Comparison of ENCODE assay signal across 8 cellular contexts in genomic region chr20:44728835-44729342, GRCh38. TPM values are rescaled to one million over a fixed set of nuclear protein-coding genes. Genes with fewer than 3 reads are reported as not detected.
DNase-seq lines count a peak whose midpoint lies in the region; ATAC-seq and TF ChIP-seq lines count a peak whose summit lies in the region.

No MANE protein-coding gene starts in this region.

- H3K9me3 Mint-ChIP-seq in stimulated activated naive CD8-positive, alpha-beta T cell treated with anti-CD3 and anti-CD28 coated beads, Interleukin-15, amount 100 ng/mL, for 72 hours: no peaks in the 10 kb centered on the region

- H3K4me3 ChIP-seq in dorsolateral prefrontal cortex: no peak overlapping the region

- H3K27me3 Mint-ChIP-seq in stimulated activated naive CD8-positive, alpha-beta T cell treated with anti-CD3 and anti-CD28 coated beads, Interleukin-15, amount 100 ng/mL, for 72 hours: no peaks in the 10 kb centered on the region

- peaks cover 23% of the 10 kb centered on the region for H3K4me1 Mint-ChIP-seq in stimulated activated naive CD8-positive, alpha-beta T cell treated with anti-CD3 and anti-CD28 coated beads, Interleukin-15, amount 100 ng/mL, for 72 hours

- H3K27me3 ChIP-seq in dorsolateral prefrontal cortex: no peaks in the 10 kb centered on the region

- intact Hi-C loops in dorsolateral prefrontal cortex (cut with DNase I): no loop called here

- no peak overlapping the region for H3K4me3 Mint-ChIP-seq in stimulated activated naive CD8-positive, alpha-beta T cell treated with anti-CD3 and anti-CD28 coated beads, Interleukin-15, amount 100 ng/mL, for 72 hours

- no peak for ATAC-seq in HG02981 (IDR thresholded peaks at IDR 0.05; ENCODE audit: unreplicated experiment)
- no peak for ATAC-seq in stimulated activated naive CD8-positive, alpha-beta T cell treated with anti-CD3 and anti-CD28 coated beads, Interleukin-15, amount 100 ng/mL, for 72 hours

- H3K27ac Mint-ChIP-seq in stimulated activated naive CD8-positive, alpha-beta T cell treated with anti-CD3 and anti-CD28 coated beads, Interleukin-15, amount 100 ng/mL, for 72 hours: no peak overlapping the region

- peak overlapping the region in 39 of 59 donors; percentile 7 to 75 (median 52) for H3K27ac ChIP-seq in dorsolateral prefrontal cortex

- DNase-seq in GF-D8 (lab: John Stamatoyannopoulos, UW) (peak; percentile 6), NCI-H226 (peak; percentile 95), dorsolateral prefrontal cortex (peak in 1 of 10 donors; percentile 58), myocyte (ENCODE audit: low read depth) (peak; percentile 86), HuH-7 (ENCODE audit: low spot score) (no peak)
- DNase-seq in activated CD4-positive, alpha-beta T cell treated with anti-CD3 and anti-CD28 coated beads for 48 hours: no peak
- DNase-seq in stimulated activated naive CD8-positive, alpha-beta T cell treated with anti-CD3 and anti-CD28 coated beads, Interleukin-15, amount 100 ng/mL, for 72 hours: no peak

- no peak for TF ChIP-seq CTCF in dorsolateral prefrontal cortex (IDR thresholded peaks at IDR 0.05 in 54 of 56, conservative IDR thresholded peaks at IDR 0.05 in 2 of 56; ENCODE audit: low read depth in 1 of 56, partially characterized antibody in 56 of 56)

RNA-seq across cellular contexts. Expression of gene CCN5, which starts 13.7 kb away (rescaled TPM):
- 1 to 10 TPM in 81 of 120 experiments, under 1 TPM in 37, not detected in 2; 0.28 to 7.0 (median 1.4) TPM for total RNA-seq in dorsolateral prefrontal cortex
- 0.16 and 0.19 TPM in 2 replicates for total RNA-seq in myocyte
- 1.5 TPM for polyA plus RNA-seq in myocyte (2012)

RNA-seq across cellular contexts. Expression of gene KCNK15, which starts 16.8 kb away (rescaled TPM):
- total RNA-seq in dorsolateral prefrontal cortex (1 to 10 TPM in 5 of 120 experiments, under 1 TPM in 98, not detected in 17; 0.17 to 1.8 (median 0.44) TPM), myocyte (not detected in 2 replicates)
- 0.24 TPM for polyA plus RNA-seq in myocyte (2012)

Comparison
In these comparisons a context has a peak if more than half of its experiments do, and no peak if none do; other contexts are left out.
1. DNase-seq: peak in GF-D8 (single experiment), NCI-H226 (single experiment) and myocyte (single experiment); none in activated CD4-positive, alpha-beta T cell treated with anti-CD3 and anti-CD28 coated beads for 48 hours (single experiment), HuH-7 (single experiment) and stimulated activated naive CD8-positive, alpha-beta T cell treated with anti-CD3 and anti-CD28 coated beads, Interleukin-15, amount 100 ng/mL, for 72 hours (0 of 2).